Comparison of ENCODE assay signal across 2 cellular contexts in genomic region chr11:40125054-40125453, GRCh38.
TF ChIP-seq lines count a peak whose summit lies in the region.

No MANE protein-coding gene starts in this region.

TF ChIP-seq in liver, 16 proteins besides CTCF, POLR2A, EP300 and RAD21:
- TF ChIP-seq REST (IDR thresholded peaks at IDR 0.05) (no peak), FOXA1 (IDR thresholded peaks at IDR 0.05) (no peak), NR2F2 (IDR thresholded peaks at IDR 0.05) (no peak), TAF1 (conservative IDR thresholded peaks at IDR 0.05) (no peak), EGR1 (IDR thresholded peaks at IDR 0.05; ENCODE audit: low read depth in 2 of 2) (no peak), MAX (IDR thresholded peaks at IDR 0.05) (no peak), JUND (IDR thresholded peaks at IDR 0.05) (no peak), ZBTB33 (IDR thresholded peaks at IDR 0.05) (no peak), ATF3 (IDR thresholded peaks at IDR 0.05) (no peak), HNF4G (IDR thresholded peaks at IDR 0.05) (no peak), YY1 (IDR thresholded peaks at IDR 0.05) (no peak), GABPA (IDR thresholded peaks at IDR 0.05 in 1 of 2, conservative IDR thresholded peaks at IDR 0.05 in 1 of 2) (no peak), SP1 (IDR thresholded peaks at IDR 0.05) (no peak), HNF4A (conservative IDR thresholded peaks at IDR 0.05) (no peak), FOXA2 (IDR thresholded peaks at IDR 0.05) (no peak), RXRA (IDR thresholded peaks at IDR 0.05) (no peak)
TF ChIP-seq in liver: peak in this region for 0.

TF ChIP-seq in HepG2, 621 proteins besides CTCF, POLR2A, EP300 and RAD21 (continued from another document):
- TF ChIP-seq SYNCRIP (IDR thresholded peaks at IDR 0.05; ENCODE audit: insufficient read depth, low read depth, low read length) (no peak), ZBTB26 (CRISPR knock-in tag; IDR thresholded peaks at IDR 0.05; ENCODE audit: borderline replicate concordance) (no peak), ZNF670 (CRISPR knock-in tag; IDR thresholded peaks at IDR 0.05; ENCODE audit: borderline replicate concordance) (no peak), ZNF256 (CRISPR knock-in tag; conservative IDR thresholded peaks at IDR 0.05) (no peak), ZNF20 (CRISPR knock-in tag; IDR thresholded peaks at IDR 0.05) (no peak), HINFP (CRISPR knock-in tag; IDR thresholded peaks at IDR 0.05; ENCODE audit: low read depth) (no peak), ZNF549 (CRISPR knock-in tag; IDR thresholded peaks at IDR 0.05) (no peak), GTF3A (CRISPR knock-in tag; conservative IDR thresholded peaks at IDR 0.05) (no peak)
TF ChIP-seq in HepG2: peak in this region for 0.
